ENCODE assay signal across 10 cellular contexts in the genomic region with DNA sequence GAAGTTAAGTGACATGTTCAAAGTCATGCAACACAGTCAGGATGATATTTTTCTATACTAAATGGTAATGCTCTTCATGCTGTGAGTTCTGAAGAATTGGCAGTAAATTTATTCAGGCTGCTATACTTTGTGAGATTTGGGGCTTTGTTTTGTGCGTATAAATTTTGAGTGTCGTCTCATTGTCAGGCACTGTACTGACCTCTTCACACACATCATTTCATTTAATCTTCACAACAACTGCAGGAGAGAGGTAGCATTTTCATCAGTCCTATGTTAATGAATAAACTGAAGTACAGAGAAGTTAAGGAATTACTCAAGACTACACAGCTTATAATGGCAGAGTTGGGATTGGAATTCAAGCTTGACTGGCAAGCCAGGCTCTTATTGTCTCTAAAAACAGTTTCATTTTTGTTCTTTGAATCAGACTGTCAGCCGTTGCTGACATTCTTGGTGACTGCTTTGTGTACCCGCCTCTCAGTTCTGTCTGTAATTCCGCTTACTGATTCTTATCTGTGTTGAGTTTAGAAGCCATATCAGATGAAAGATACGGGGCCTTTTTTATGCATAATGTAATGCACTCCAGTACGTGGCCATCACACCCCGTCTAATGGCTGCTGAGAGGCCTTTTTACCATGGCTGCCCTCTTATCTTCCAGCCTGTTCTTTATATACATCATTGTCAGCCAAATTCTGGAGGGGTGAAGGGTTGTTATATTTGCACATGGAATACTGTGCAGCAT.
DNase-seq lines count a peak whose midpoint lies in the region; ATAC-seq and TF ChIP-seq lines count a peak whose summit lies in the region.
"Had no signal": no experiment of that assay in that cellular context is flagged by ENCODE, and none has a peak within 500 bp of the region (broad histone marks: within the 10 kb centered on the region; RNA-seq: fewer than 3 reads in every experiment).

No MANE protein-coding gene starts in this region.

- H3K4me3 ChIP-seq in foreskin fibroblast (ENCODE audit: low read depth in 1 of 2, low read length in 2 of 2) = no peak overlapping the region
- H3K4me3 ChIP-seq: BLaER1 treated with 17β-estradiol and CSF1 and Interleukin-3, amounts not matched to agents 10 nM and 100 nM had no signal

- H3K36me3 Mint-ChIP-seq in activated CD4-positive, alpha-beta T cell treated with anti-CD3 and anti-CD28 coated beads for 36 hours (ENCODE audit: low read depth) = peaks cover 21% of the 10 kb centered on the region
- peaks cover 13 to 26% of the 10 kb centered on the region in 2 donors for H3K36me3 Mint-ChIP-seq in stimulated activated naive B cell treated with anti-CD40 and anti-IgM and Interleukin-4, amounts not matched to agents 10 μg/mL and 1 μg/mL and 100 μg/mL, for 72 hours

- peak; percentile 89 for ATAC-seq in activated CD4-positive, alpha-beta T cell treated with anti-CD3 and anti-CD28 coated beads for 36 hours
- ATAC-seq in stimulated activated naive B cell treated with anti-CD40 and anti-IgM and Interleukin-4, amounts not matched to agents 10 μg/mL and 1 μg/mL and 100 μg/mL, for 72 hours (replicated peaks) = no peak
- ATAC-seq in GM18517 (IDR thresholded peaks at IDR 0.05; ENCODE audit: unreplicated experiment) = no peak

- no peaks in the 10 kb centered on the region for H3K27me3 Mint-ChIP-seq in activated CD4-positive, alpha-beta T cell treated with anti-CD3 and anti-CD28 coated beads for 36 hours
- no peaks in the 10 kb centered on the region for H3K27me3 Mint-ChIP-seq in stimulated activated naive B cell treated with anti-CD40 and anti-IgM and Interleukin-4, amounts not matched to agents 10 μg/mL and 1 μg/mL and 100 μg/mL, for 72 hours

- H3K4me3 Mint-ChIP-seq in activated CD4-positive, alpha-beta T cell treated with anti-CD3 and anti-CD28 coated beads for 36 hours = peak overlapping the region; percentile 45
- no peak overlapping the region for H3K4me3 Mint-ChIP-seq in stimulated activated naive B cell treated with anti-CD40 and anti-IgM and Interleukin-4, amounts not matched to agents 10 μg/mL and 1 μg/mL and 100 μg/mL, for 72 hours

- no peaks in the 10 kb centered on the region for H3K9me3 Mint-ChIP-seq in activated CD4-positive, alpha-beta T cell treated with anti-CD3 and anti-CD28 coated beads for 36 hours (ENCODE audit: low read depth)
- H3K9me3 Mint-ChIP-seq in stimulated activated naive B cell treated with anti-CD40 and anti-IgM and Interleukin-4, amounts not matched to agents 10 μg/mL and 1 μg/mL and 100 μg/mL, for 72 hours = peaks cover 0 to 2% of the 10 kb centered on the region in 2 donors

- CTCF ChIA-PET in activated CD4-positive, alpha-beta T cell treated with anti-CD3 and anti-CD28 coated beads for 36 hours (lab: Charles Lee) = interaction anchor here (0.6 to 1.5 kb wide), 4 partner anchors 8 to 79 kb away, joined by 3 to 4 read pairs (median 4); no protein-coding TSS in a partner anchor
- CTCF ChIA-PET in RWPE1 (lab: Yijun Ruan, JAX) = interaction anchor here (0.7 to 1.0 kb wide), 2 partner anchors 23 to 865 kb away, joined by 3 read pairs; no protein-coding TSS in a partner anchor

- POLR2A ChIA-PET in activated CD4-positive, alpha-beta T cell treated with anti-CD3 and anti-CD28 coated beads for 36 hours (lab: Charles Lee) = interaction anchor here (0.6 kb wide), 1 partner anchor 413 kb away, joined by 3 read pairs; no protein-coding TSS in a partner anchor
- POLR2A ChIA-PET in RWPE1 (lab: Yijun Ruan, JAX; ENCODE audit: low non-redundant PET) = no interaction called here

- intact Hi-C loops in activated CD4-positive, alpha-beta T cell treated with anti-CD3 and anti-CD28 coated beads for 36 hours (cut with DNase I, micrococcal nuclease) = no loop called here

- no peak overlapping the region for H3K27ac ChIP-seq in RWPE1
- H3K27ac ChIP-seq: BLaER1 treated with 17β-estradiol and CSF1 and Interleukin-3, amounts not matched to agents 10 nM and 100 nM; KMS-11 had no signal

- peaks cover 25% of the 10 kb centered on the region for H3K4me1 Mint-ChIP-seq in activated CD4-positive, alpha-beta T cell treated with anti-CD3 and anti-CD28 coated beads for 36 hours
- no peaks in the 10 kb centered on the region for H3K4me1 Mint-ChIP-seq in stimulated activated naive B cell treated with anti-CD40 and anti-IgM and Interleukin-4, amounts not matched to agents 10 μg/mL and 1 μg/mL and 100 μg/mL, for 72 hours

- H3K27ac Mint-ChIP-seq in activated CD4-positive, alpha-beta T cell treated with anti-CD3 and anti-CD28 coated beads for 36 hours = peak overlapping the region; percentile 82
- H3K27ac Mint-ChIP-seq in stimulated activated naive B cell treated with anti-CD40 and anti-IgM and Interleukin-4, amounts not matched to agents 10 μg/mL and 1 μg/mL and 100 μg/mL, for 72 hours = no peak overlapping the region

- peak; percentile 63 for DNase-seq in activated CD4-positive, alpha-beta T cell treated with anti-CD3 and anti-CD28 coated beads for 36 hours
- DNase-seq in activated CD4-positive, alpha-beta T cell treated with anti-CD3 and anti-CD28 coated beads for 1 hour = no peak
- peak; percentile 13 for DNase-seq in activated CD4-positive, alpha-beta T cell treated with anti-CD3 and anti-CD28 coated beads, Interleukin-2, amount 50 U/mL, for 1 hour
- DNase-seq in foreskin fibroblast (peak; percentile 26 to 32), RWPE1 (ENCODE audit: low spot score) (no peak)
- DNase-seq in stimulated activated CD4-positive, alpha-beta T cell treated with anti-CD3 and anti-CD28 coated beads, Interleukin-4, amount 100 ng/mL, for 24 hours = peak; percentile 31
- no peak for DNase-seq in stimulated activated naive B cell treated with anti-CD40 and anti-IgM and Interleukin-4, amounts not matched to agents 10 μg/mL and 1 μg/mL and 100 μg/mL, for 72 hours

- no peak for TF ChIP-seq CTCF in foreskin fibroblast (IDR thresholded peaks at IDR 0.05; ENCODE audit: low read depth, low read length)
- TF ChIP-seq CTCF in RWPE1 (conservative IDR thresholded peaks at IDR 0.05; ENCODE audit: low read depth) = no peak

Comparison
In these comparisons a context has a peak if more than half of its experiments do, and no peak if none do; other contexts are left out.
1. DNase-seq: peak in activated CD4-positive, alpha-beta T cell treated with anti-CD3 and anti-CD28 coated beads for 36 hours (single experiment), activated CD4-positive, alpha-beta T cell treated with anti-CD3 and anti-CD28 coated beads, Interleukin-2, amount 50 U/mL, for 1 hour (single experiment), foreskin fibroblast (2 of 2) and stimulated activated CD4-positive, alpha-beta T cell treated with anti-CD3 and anti-CD28 coated beads, Interleukin-4, amount 100 ng/mL, for 24 hours (single experiment); none in activated CD4-positive, alpha-beta T cell treated with anti-CD3 and anti-CD28 coated beads for 1 hour (single experiment), stimulated activated naive B cell treated with anti-CD40 and anti-IgM and Interleukin-4, amounts not matched to agents 10 μg/mL and 1 μg/mL and 100 μg/mL, for 72 hours (single experiment) and RWPE1 (single experiment).